ENCODE assay signal across 1 cellular context in genomic region chr5:217860-218456, GRCh38.
A peak's percentile ranks its signal among the peaks of the same experiment; 100 is the strongest.
TF ChIP-seq lines count a peak whose summit lies in the region.

CCDC127 (minus strand) TSS chr5:218153; CDS start chr5:216849, 1,304 bp downstream.
SDHA (plus strand) TSS chr5:218320; CDS start chr5:218356, 36 bp downstream.

TF ChIP-seq in K562, 482 proteins besides CTCF, POLR2A, EP300 and RAD21 (continued from another document and continues in another):
- TF ChIP-seq MLX (CRISPR knock-in tag; conservative IDR thresholded peaks at IDR 0.05) (no peak), ZMIZ1 (IDR thresholded peaks at IDR 0.05; ENCODE audit: low read depth in 2 of 2, low read length in 2 of 2) (no peak), HDAC1 (IDR thresholded peaks at IDR 0.05) (peak in 1 of 2 experiments; percentile 79; a peak in 2 of 4 replicates), NFYB (IDR thresholded peaks at IDR 0.05; ENCODE audit: extremely low read depth, insufficient read length) (no peak), FOXJ2 (tag; IDR thresholded peaks at IDR 0.05) (no peak), ZNF407 (IDR thresholded peaks at IDR 0.05; ENCODE audit: low read depth) (peak; percentile 36; the same call in 1 of the 2 replicates), MTA3 (IDR thresholded peaks at IDR 0.05; ENCODE audit: borderline replicate concordance) (no peak), ERF (CRISPR knock-in tag; IDR thresholded peaks at IDR 0.05) (peak; percentile 80; the same call in 1 of the 2 replicates), PCBP1 (IDR thresholded peaks at IDR 0.05; ENCODE audit: low read depth, low read length, poor library complexity, severe bottlenecking) (no peak), TCF3 (CRISPR knock-in tag; IDR thresholded peaks at IDR 0.05) (no peak), ZNF717 (CRISPR knock-in tag; IDR thresholded peaks at IDR 0.05) (no peak), RBM15 (IDR thresholded peaks at IDR 0.05; ENCODE audit: insufficient read depth, low read length) (no peak), TSC22D4 (tag; IDR thresholded peaks at IDR 0.05) (no peak), CHD1 (IDR thresholded peaks at IDR 0.05; ENCODE audit: low read length) (no peak), RREB1 (CRISPR knock-in tag; IDR thresholded peaks at IDR 0.05) (no peak), PPARD (CRISPR knock-in tag; IDR thresholded peaks at IDR 0.05) (no peak), PHTF2 (CRISPR knock-in tag; IDR thresholded peaks at IDR 0.05) (no peak), BHLHE40 (IDR thresholded peaks at IDR 0.05; ENCODE audit: low read length) (no peak), E2F1 (CRISPR knock-in tag; IDR thresholded peaks at IDR 0.05) (no peak), CAMTA2 (CRISPR knock-in tag; conservative IDR thresholded peaks at IDR 0.05) (peak; percentile 49; the same call in 1 of the 2 replicates), SOX6 (IDR thresholded peaks at IDR 0.05) (no peak), TAF1 (IDR thresholded peaks at IDR 0.05; ENCODE audit: control insufficient read depth, extremely low read depth, insufficient read depth, low read length, severe bottlenecking) (peak; percentile 80), ZNF609 (CRISPR knock-in tag; IDR thresholded peaks at IDR 0.05; ENCODE audit: borderline replicate concordance) (peak; percentile 84; the same call in 1 of the 2 replicates), THRB (CRISPR knock-in tag; conservative IDR thresholded peaks at IDR 0.05) (no peak)
